1 cellular context compared by ENCODE assay signal in the genomic region with DNA sequence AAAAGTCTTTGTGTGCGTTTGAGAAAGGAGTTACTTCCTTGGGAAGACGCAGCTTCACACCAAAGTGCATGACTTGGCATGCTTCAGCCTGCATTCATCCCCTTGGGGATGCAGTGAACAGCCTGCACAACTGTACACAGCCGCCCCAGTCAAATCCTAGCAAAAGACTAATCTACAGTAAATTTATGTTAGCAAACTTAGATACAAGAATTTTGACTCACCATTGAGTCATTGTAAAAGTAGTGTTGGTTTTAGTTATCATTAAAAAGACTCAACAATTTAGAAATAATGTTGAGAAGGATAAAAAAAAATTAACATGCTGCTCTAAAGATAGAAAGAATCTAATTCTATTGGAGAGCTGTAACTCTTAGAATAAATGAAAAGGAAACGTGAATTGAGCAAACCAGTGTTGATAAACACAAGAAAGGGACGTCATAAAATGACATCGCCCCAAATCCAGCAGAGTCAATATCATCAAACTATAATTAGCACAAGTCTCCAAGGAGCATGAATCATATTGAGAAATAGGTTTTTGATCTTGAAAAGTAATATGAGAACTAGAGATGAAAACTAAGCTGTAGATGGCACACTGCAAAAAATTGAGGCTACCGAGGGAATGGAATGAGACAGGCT.
TF ChIP-seq lines count a peak whose summit lies in the region.

No MANE protein-coding gene starts in this region.

TF ChIP-seq in IMR-90, 13 proteins besides CTCF, POLR2A, EP300 and RAD21:
- TF ChIP-seq FOS (IDR thresholded peaks at IDR 0.05; ENCODE audit: low read depth, low read length) (peak; percentile 65), BHLHE40 (IDR thresholded peaks at IDR 0.05; ENCODE audit: low read depth, low read length) (peak; percentile 87), CHD1 (IDR thresholded peaks at IDR 0.05; ENCODE audit: low read depth, low read length) (no peak), CEBPB (IDR thresholded peaks at IDR 0.05; ENCODE audit: low read depth, low read length) (peak; percentile 80)
TF ChIP-seq in IMR-90: peak in this region for 3.
